ENCODE assay signal across 1 cellular context in the genomic region with DNA sequence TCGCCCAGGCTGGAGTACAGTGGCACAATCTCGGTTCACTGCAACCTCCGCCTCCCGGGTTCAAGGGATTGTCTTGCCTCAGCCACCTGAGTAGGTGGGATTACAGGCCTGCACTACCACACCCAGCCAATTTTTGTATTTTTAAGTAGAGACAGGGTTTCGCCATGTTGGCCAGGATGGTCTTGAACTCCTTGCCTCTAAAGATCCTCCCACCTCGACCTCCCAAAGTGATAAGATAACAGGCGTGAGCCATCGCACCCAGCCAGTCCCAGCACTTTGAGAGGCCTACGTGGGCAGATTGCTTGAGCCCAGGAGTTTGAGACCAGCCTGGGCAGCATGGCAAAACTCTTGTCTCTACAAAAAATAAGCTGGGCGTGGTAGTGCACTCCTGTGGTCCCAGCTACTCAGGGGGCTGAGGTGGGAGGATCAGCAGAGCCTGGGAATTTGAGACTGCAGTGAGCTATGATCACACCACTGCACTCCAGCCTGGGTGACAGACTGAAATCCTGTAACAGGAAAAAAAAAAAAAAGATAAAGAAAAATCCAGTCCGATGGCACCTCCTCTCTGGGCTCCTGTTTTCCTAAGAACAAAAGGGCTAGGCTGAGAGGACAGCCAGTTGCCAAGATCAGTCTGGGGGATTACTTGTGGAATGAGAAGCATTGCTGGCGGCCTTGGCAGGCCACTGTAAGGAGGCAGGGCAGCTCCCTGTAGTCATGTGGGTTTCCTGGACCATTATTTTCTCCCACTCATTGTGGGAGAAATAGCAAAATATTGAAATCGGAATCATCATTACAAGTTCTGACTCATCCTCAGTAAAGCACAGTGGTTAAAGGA.
TF ChIP-seq lines count a peak whose summit lies in the region.

No MANE protein-coding gene starts in this region.

TF ChIP-seq in GM23338, 12 proteins besides CTCF, POLR2A, EP300 and RAD21 (continued from another document):
- TF ChIP-seq, protein P1, sequence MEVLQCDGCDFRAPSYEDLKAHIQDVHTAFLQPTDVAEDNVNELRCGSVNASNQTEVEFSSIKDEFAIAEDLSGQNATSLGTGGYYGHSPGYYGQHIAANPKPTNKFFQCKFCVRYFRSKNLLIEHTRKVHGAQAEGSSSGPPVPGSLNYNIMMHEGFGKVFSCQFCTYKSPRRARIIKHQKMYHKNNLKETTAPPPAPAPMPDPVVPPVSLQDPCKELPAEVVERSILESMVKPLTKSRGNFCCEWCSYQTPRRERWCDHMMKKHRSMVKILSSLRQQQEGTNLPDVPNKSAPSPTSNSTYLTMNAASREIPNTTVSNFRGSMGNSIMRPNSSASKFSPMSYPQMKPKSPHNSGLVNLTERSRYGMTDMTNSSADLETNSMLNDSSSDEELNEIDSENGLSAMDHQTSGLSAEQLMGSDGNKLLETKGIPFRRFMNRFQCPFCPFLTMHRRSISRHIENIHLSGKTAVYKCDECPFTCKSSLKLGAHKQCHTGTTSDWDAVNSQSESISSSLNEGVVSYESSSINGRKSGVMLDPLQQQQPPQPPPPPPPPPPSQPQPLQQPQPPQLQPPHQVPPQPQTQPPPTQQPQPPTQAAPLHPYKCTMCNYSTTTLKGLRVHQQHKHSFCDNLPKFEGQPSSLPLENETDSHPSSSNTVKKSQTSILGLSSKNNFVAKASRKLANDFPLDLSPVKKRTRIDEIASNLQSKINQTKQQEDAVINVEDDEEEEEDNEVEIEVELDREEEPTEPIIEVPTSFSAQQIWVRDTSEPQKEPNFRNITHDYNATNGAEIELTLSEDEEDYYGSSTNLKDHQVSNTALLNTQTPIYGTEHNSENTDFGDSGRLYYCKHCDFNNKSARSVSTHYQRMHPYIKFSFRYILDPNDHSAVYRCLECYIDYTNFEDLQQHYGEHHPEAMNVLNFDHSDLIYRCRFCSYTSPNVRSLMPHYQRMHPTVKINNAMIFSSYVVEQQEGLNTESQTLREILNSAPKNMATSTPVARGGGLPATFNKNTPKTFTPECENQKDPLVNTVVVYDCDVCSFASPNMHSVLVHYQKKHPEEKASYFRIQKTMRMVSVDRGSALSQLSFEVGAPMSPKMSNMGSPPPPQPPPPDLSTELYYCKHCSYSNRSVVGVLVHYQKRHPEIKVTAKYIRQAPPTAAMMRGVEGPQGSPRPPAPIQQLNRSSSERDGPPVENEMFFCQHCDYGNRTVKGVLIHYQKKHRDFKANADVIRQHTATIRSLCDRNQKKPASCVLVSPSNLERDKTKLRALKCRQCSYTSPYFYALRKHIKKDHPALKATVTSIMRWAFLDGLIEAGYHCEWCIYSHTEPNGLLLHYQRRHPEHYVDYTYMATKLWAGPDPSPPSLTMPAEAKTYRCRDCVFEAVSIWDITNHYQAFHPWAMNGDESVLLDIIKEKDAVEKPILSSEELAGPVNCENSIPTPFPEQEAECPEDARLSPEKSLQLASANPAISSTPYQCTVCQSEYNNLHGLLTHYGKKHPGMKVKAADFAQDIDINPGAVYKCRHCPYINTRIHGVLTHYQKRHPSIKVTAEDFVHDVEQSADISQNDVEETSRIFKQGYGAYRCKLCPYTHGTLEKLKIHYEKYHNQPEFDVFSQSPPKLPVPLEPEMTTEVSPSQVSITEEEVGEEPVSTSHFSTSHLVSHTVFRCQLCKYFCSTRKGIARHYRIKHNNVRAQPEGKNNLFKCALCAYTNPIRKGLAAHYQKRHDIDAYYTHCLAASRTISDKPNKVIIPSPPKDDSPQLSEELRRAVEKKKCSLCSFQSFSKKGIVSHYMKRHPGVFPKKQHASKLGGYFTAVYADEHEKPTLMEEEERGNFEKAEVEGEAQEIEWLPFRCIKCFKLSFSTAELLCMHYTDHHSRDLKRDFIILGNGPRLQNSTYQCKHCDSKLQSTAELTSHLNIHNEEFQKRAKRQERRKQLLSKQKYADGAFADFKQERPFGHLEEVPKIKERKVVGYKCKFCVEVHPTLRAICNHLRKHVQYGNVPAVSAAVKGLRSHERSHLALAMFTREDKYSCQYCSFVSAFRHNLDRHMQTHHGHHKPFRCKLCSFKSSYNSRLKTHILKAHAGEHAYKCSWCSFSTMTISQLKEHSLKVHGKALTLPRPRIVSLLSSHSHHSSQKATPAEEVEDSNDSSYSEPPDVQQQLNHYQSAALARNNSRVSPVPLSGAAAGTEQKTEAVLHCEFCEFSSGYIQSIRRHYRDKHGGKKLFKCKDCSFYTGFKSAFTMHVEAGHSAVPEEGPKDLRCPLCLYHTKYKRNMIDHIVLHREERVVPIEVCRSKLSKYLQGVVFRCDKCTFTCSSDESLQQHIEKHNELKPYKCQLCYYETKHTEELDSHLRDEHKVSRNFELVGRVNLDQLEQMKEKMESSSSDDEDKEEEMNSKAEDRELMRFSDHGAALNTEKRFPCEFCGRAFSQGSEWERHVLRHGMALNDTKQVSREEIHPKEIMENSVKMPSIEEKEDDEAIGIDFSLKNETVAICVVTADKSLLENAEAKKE (CRISPR knock-in tag; IDR thresholded peaks at IDR 0.05), result no peak
- no peak for TF ChIP-seq EZH2 (IDR thresholded peaks at IDR 0.05; ENCODE audit: low read depth, unreplicated experiment)
- no peak for TF ChIP-seq STAT1 (IDR thresholded peaks at IDR 0.05; ENCODE audit: unreplicated experiment)
